In genomic region chr17:35170968-35171771, GRCh38 we compare ENCODE assay signal across 1 cellular context.
A peak's percentile ranks its signal among the peaks of the same experiment; 100 is the strongest.
TF ChIP-seq lines count a peak whose summit lies in the region.

No MANE protein-coding gene starts in this region.

TF ChIP-seq in GM12878, 131 proteins besides CTCF, POLR2A, EP300 and RAD21:
- TF ChIP-seq IRF3 (IDR thresholded peaks at IDR 0.05): no peak
- peak; percentile 52; the same call in 1 of the 2 replicates for TF ChIP-seq SMC3 (IDR thresholded peaks at IDR 0.05; ENCODE audit: borderline replicate concordance, low read length)
- TF ChIP-seq ZNF384 (IDR thresholded peaks at IDR 0.05; ENCODE audit: borderline replicate concordance, low read depth, low read length): peak; percentile 34; the same call in 1 of the 2 replicates
